In genomic region chr20:25196701-25197120, GRCh38 we compare ENCODE assay signal across 8 cellular contexts. TPM values are rescaled to one million over a fixed set of nuclear protein-coding genes. Genes with fewer than 3 reads are reported as not detected.
A peak's percentile ranks its signal among the peaks of the same experiment; 100 is the strongest.
DNase-seq lines count a peak whose midpoint lies in the region; ATAC-seq, FAIRE-seq and TF ChIP-seq lines count a peak whose summit lies in the region.

No MANE protein-coding gene starts in this region.

- FAIRE-seq in GM19239 (lab: Jason Lieb, UNC) = no peak

- H3K27me3 ChIP-seq in right atrium auricular region = no peaks in the 10 kb centered on the region

- CTCF ChIA-PET in T-cell (lab: Charles Lee) = no interaction called here

- peak overlapping the region; percentile 91 to 96 for H3K4me3 ChIP-seq in right atrium auricular region

- H3K4me1 ChIP-seq in right atrium auricular region = peaks cover 0 to 54% of the 10 kb centered on the region in 2 donors

- H3K9me3 ChIP-seq in right atrium auricular region = no peaks in the 10 kb centered on the region

- H3K4me1 Mint-ChIP-seq in T-cell (peaks cover 52 to 62% (median 56%) of the 10 kb centered on the region in 3 donors), glutamatergic neuron (ENCODE audit: low read depth, unreplicated experiment) (peaks cover 39% of the 10 kb centered on the region)

- TF ChIP-seq CTCF in right atrium auricular region (IDR thresholded peaks at IDR 0.05) = no peak
- TF ChIP-seq CTCF in glutamatergic neuron (IDR thresholded peaks at IDR 0.05; ENCODE audit: partially characterized antibody, unreplicated experiment) = no peak

- ATAC-seq in T-cell (replicated peaks in 1 of 4) = no peak

- intact Hi-C loops in cardiac septum (cut with DNase I) = loop anchor here (1.0 to 10.0 kb wide), 4 partner anchors 24 to 196 kb away; partner anchors contain the start of genes ABHD12 and ACSS1

- H3K27ac Mint-ChIP-seq in T-cell = peak overlapping the region; percentile 86 to 88
- peak overlapping the region; percentile 96 for H3K27ac Mint-ChIP-seq in glutamatergic neuron (ENCODE audit: unreplicated experiment)

- no peaks in the 10 kb centered on the region for H3K27me3 Mint-ChIP-seq in T-cell
- peaks cover 22% of the 10 kb centered on the region for H3K27me3 Mint-ChIP-seq in glutamatergic neuron (ENCODE audit: unreplicated experiment)

- POLR2A ChIA-PET in T-cell (lab: Charles Lee) = no interaction called here

- H3K4me3 Mint-ChIP-seq in T-cell (peak overlapping the region; percentile 87 to 93 (median 90)), glutamatergic neuron (ENCODE audit: unreplicated experiment) (peak overlapping the region; percentile 100)

- peak overlapping the region; percentile 95 to 98 for H3K27ac ChIP-seq in right atrium auricular region

- no peaks in the 10 kb centered on the region for H3K36me3 Mint-ChIP-seq in T-cell
- no peaks in the 10 kb centered on the region for H3K36me3 Mint-ChIP-seq in glutamatergic neuron (ENCODE audit: unreplicated experiment)

- DNase-seq in right atrium auricular region (ENCODE audit: low spot score) (no peak), cardiac septum (ENCODE audit: low spot score) (no peak), T-cell (peak in 2 of 34 experiments; percentile 8 to 24), glutamatergic neuron (no peak), KG1 (lab: John Stamatoyannopoulos, UW) (no peak), epidermal melanocyte (ENCODE audit: insufficient read length, low spot score) (no peak), GM19239 (ENCODE audit: insufficient read length, low spot score) (no peak)
- DNase-seq in stimulated activated CD8-positive, alpha-beta memory T cell treated with anti-CD3 and anti-CD28 coated beads, Interleukin-4, amount 100 ng/mL, for 48 hours = peak; percentile 37

- H3K9me3 Mint-ChIP-seq in T-cell (no peaks in the 10 kb centered on the region), glutamatergic neuron (ENCODE audit: unreplicated experiment) (peaks cover 13% of the 10 kb centered on the region)

- no peaks in the 10 kb centered on the region for H3K36me3 ChIP-seq in right atrium auricular region

RNA-seq across cellular contexts. Expression of gene ENTPD6, which starts 1.2 kb away (rescaled TPM):
- total RNA-seq in right atrium auricular region = 100 to 1,000 TPM in 1 of 2 donors, 10 to 100 TPM in 1; 75.9 to 116 TPM
- 102 TPM for total RNA-seq in cardiac septum
- total RNA-seq in T-cell = 100 to 1,000 TPM in 1 of 5 donors, 10 to 100 TPM in 4; 80.5 to 102 (median 90.9) TPM
- 191 TPM for total RNA-seq in glutamatergic neuron (ENCODE audit: unreplicated experiment)

RNA-seq across cellular contexts. Expression of gene PYGB, which starts 51.2 kb away (rescaled TPM):
- total RNA-seq in right atrium auricular region (100 to 1,000 TPM; 145 to 174 TPM), cardiac septum (386 TPM), T-cell (10 to 100 TPM; 29.7 to 53.4 (median 36.5) TPM), glutamatergic neuron (ENCODE audit: unreplicated experiment) (295 TPM)
